ENCODE assay signal across 21 cellular contexts in the genomic region with DNA sequence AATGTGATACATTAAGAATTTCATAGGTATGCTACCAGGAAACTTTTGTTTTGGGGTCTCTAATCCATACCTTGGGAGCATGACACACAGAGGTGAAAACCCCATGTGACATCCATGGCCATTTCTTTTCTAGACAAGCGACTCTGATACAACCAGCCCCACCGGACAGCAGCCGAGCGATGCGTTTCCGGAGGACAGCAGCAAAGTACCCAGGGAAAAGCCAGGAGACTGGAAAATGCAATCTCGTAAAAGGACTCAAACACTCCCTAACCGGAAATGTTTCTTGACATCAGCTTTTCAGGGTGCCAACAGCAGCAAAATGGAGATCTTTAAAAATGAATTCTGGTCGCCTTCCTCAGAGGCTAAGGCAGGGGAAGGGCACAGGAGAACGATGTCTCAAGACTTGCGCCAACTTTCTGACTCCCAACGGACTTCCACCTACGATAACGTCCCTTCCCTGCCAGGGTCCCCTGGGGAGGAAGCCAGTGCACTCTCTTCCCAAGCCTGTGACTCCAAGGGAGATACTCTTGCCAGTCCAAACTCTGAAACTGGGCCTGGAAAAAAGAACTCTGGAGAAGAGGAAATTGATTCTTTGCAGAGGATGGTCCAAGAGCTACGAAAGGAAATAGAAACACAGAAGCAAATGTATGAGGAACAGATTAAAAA. TPM values are rescaled to one million over a fixed set of nuclear protein-coding genes. Genes with fewer than 3 reads are reported as not detected.
A peak's percentile ranks its signal among the peaks of the same experiment; 100 is the strongest.
DNase-seq lines count a peak whose midpoint lies in the region; ATAC-seq and TF ChIP-seq lines count a peak whose summit lies in the region.
"Had no signal": no experiment of that assay in that cellular context is flagged by ENCODE, and none has a peak within 500 bp of the region (broad histone marks: within the 10 kb centered on the region; RNA-seq: fewer than 3 reads in every experiment).

No MANE protein-coding gene starts in this region.

- no peak for TF ChIP-seq CTCF in activated B cell treated with CpG ODN at 0.5 μM for 24 hours (IDR thresholded peaks at IDR 0.05)

- DNase-seq in left cardiac atrium (peak; percentile 63), Right ventricle myocardium superior (no peak), activated B cell treated with CpG ODN at 0.5 μM for 24 hours (no peak), memory B cell (ENCODE audit: low spot score in 2 of 2) (no peak), C1 segment of cervical spinal cord (lab: John Stamatoyannopoulos, UW) (no peak), kidney glomerular epithelial cell (lab: John Stamatoyannopoulos, UW) (no peak)
- DNase-seq in stimulated activated CD8-positive, alpha-beta memory T cell treated with anti-CD3 and anti-CD28 coated beads, Interleukin-4, amount 100 ng/mL, for 48 hours = no peak
- DNase-seq: activated CD8-positive, alpha-beta memory T cell treated with anti-CD3 and anti-CD28 coated beads for 24 hours; colonic mucosa; DND-41; endodermal cell; NCI-H510A treated with DMSO at 0.1 percent for 48 hours; posterior cingulate gyrus; sigmoid colon; SK-N-SH; uterus had no signal

- H3K4me3 Mint-ChIP-seq in activated B cell treated with CpG ODN at 0.5 μM for 24 hours = no peak overlapping the region
- no peak overlapping the region for H3K4me3 Mint-ChIP-seq in memory B cell
- H3K4me3 Mint-ChIP-seq: endodermal cell, IgD-negative memory B cell, nephron had no signal

- peak in 1 of 2 donors; percentile 54 for ATAC-seq in left cardiac atrium
- ATAC-seq in Right ventricle myocardium superior (ENCODE audit: poor library complexity) = no peak
- no peak for ATAC-seq in activated B cell treated with CpG ODN at 0.5 μM for 24 hours (ENCODE audit: low read depth)
- ATAC-seq in memory B cell (ENCODE audit: low read depth) = no peak
- ATAC-seq: GM12878, HCT116 had no signal

- H3K9me3 Mint-ChIP-seq in activated B cell treated with CpG ODN at 0.5 μM for 24 hours (no peaks in the 10 kb centered on the region), memory B cell (no peaks in the 10 kb centered on the region)
- H3K9me3 Mint-ChIP-seq: endodermal cell, IgD-negative memory B cell, nephron had no signal

- intact Hi-C loops in left cardiac atrium (cut with DNase I) = no loop called here
- intact Hi-C loops in Right ventricle myocardium superior (cut with DNase I) = no loop called here
- intact Hi-C loops in activated B cell treated with CpG ODN at 0.5 μM for 24 hours (cut with micrococcal nuclease) = loop anchor here (2.0 kb wide), 1 partner anchor 14 kb away; no protein-coding TSS in a partner anchor

- H3K36me3 Mint-ChIP-seq in activated B cell treated with CpG ODN at 0.5 μM for 24 hours (ENCODE audit: low read depth) = peaks cover 92% of the 10 kb centered on the region
- peaks cover 52% of the 10 kb centered on the region for H3K36me3 Mint-ChIP-seq in memory B cell

- POLR2A ChIA-PET in activated B cell treated with CpG ODN at 0.5 μM for 24 hours (lab: Charles Lee) = interaction anchor here (1.1 to 3.2 kb wide), 6 partner anchors 11 to 86 kb away, joined by 3 to 12 read pairs (median 4); no protein-coding TSS in a partner anchor

- H3K27me3 Mint-ChIP-seq in activated B cell treated with CpG ODN at 0.5 μM for 24 hours = no peaks in the 10 kb centered on the region
- H3K27me3 Mint-ChIP-seq in memory B cell = no peaks in the 10 kb centered on the region
- H3K27me3 Mint-ChIP-seq: IgD-negative memory B cell had no signal

- H3K4me1 Mint-ChIP-seq in activated B cell treated with CpG ODN at 0.5 μM for 24 hours (peaks cover 25% of the 10 kb centered on the region), memory B cell (peaks cover 25% of the 10 kb centered on the region)
- H3K4me1 Mint-ChIP-seq: endodermal cell had no signal

- CTCF ChIA-PET in activated B cell treated with CpG ODN at 0.5 μM for 24 hours (lab: Charles Lee) = interaction anchor here (0.7 to 3.5 kb wide), 5 partner anchors 15 to 73 kb away, joined by 3 to 8 read pairs (median 4); no protein-coding TSS in a partner anchor

- peak overlapping the region; percentile 56 for H3K27ac Mint-ChIP-seq in activated B cell treated with CpG ODN at 0.5 μM for 24 hours
- peak overlapping the region; percentile 72 for H3K27ac Mint-ChIP-seq in memory B cell
- H3K27ac Mint-ChIP-seq: endodermal cell had no signal

RNA-seq across cellular contexts. Expression of a gene that starts 48.9 kb away (rescaled TPM):
- total RNA-seq in left cardiac atrium = 10 to 100 TPM in 1 of 2 donors, under 1 TPM in 1; 0.27 to 36.7 TPM
- total RNA-seq in Right ventricle myocardium superior = not detected
- not detected in 2 replicates for total RNA-seq in activated B cell treated with CpG ODN at 0.5 μM for 24 hours
- total RNA-seq: colonic mucosa, endodermal cell, GM12878, sigmoid colon, suprapubic skin, uterus had no signal
